In genomic region chr16:75971334-75971733, GRCh38 we compare ENCODE assay signal across 32 cellular contexts.
DNase-seq lines count a peak whose midpoint lies in the region; ATAC-seq, FAIRE-seq and TF ChIP-seq lines count a peak whose summit lies in the region.
"Had no signal": no experiment of that assay in that cellular context is flagged by ENCODE, and none has a peak within 500 bp of the region (broad histone marks: within the 10 kb centered on the region; RNA-seq: fewer than 3 reads in every experiment).

No MANE protein-coding gene starts in this region.

- no peak overlapping the region for H2BK5ac ChIP-seq in IMR-90 (ENCODE audit: low read depth, low read length, poor library complexity, severe bottlenecking)

- no peaks in the 10 kb centered on the region for H3K79me2 ChIP-seq in HepG2 (ENCODE audit: insufficient read depth, low read length)
- H3K79me2 ChIP-seq in K562 (ENCODE audit: control insufficient read depth, insufficient read depth, low read length) = no peaks in the 10 kb centered on the region

- under 1% methylated on average over 2 of the region's 2 CpGs for WGBS in HepG2 (ENCODE audit: low lambda C conversion rate)
- WGBS in right lobe of liver (ENCODE audit: insufficient coverage, low coverage, low lambda C conversion rate, missing lambda C conversion rate) = 39% methylated on average over 2 of the region's 2 CpGs
- no CpG with 5 or more reads among the region's 2 CpGs for WGBS in IMR-90 (ENCODE audit: extremely low coverage in 2 of 2, insufficient read length in 1 of 2), 2 experiments
- 0% methylated on average over 2 of the region's 2 CpGs for WGBS in K562 (ENCODE audit: insufficient coverage, low coverage, missing lambda C conversion rate)
- 69 to 70% methylated on average over 2 of the region's 2 CpGs for WGBS in aorta, 2 donors

- TF ChIP-seq CTCF in HepG2 (CRISPR knock-in tag; IDR thresholded peaks at IDR 0.05) = no peak
- no peak for TF ChIP-seq CTCF in right lobe of liver (IDR thresholded peaks at IDR 0.05)
- no peak for TF ChIP-seq CTCF in IMR-90 (conservative IDR thresholded peaks at IDR 0.05; ENCODE audit: low read depth, low read length)
- no peak for TF ChIP-seq CTCF in K562 (IDR thresholded peaks at IDR 0.05 in 2 of 3, conservative IDR thresholded peaks at IDR 0.05 in 1 of 3; ENCODE audit: insufficient read depth in 2 of 3, low read depth in 1 of 3, low read length in 3 of 3)

- CTCF ChIA-PET in HepG2 (lab: Yijun Ruan, JAX; ENCODE audit: low intra/inter-chr PET ratio, low total read pairs) = no interaction called here
- CTCF ChIA-PET in IMR-90 (lab: Yijun Ruan, JAX) = no interaction called here
- CTCF ChIA-PET in K562 (lab: Yijun Ruan, JAX; ENCODE audit: low intra/inter-chr PET ratio) = no interaction called here

- no peaks in the 10 kb centered on the region for H3K4me1 ChIP-seq in HepG2 (ENCODE audit: insufficient read depth, low read length)
- H3K4me1 ChIP-seq in right lobe of liver = no peaks in the 10 kb centered on the region
- no peaks in the 10 kb centered on the region for H3K4me1 ChIP-seq in IMR-90 (ENCODE audit: control insufficient read depth, insufficient read depth, low read length)
- no peaks in the 10 kb centered on the region for H3K4me1 ChIP-seq in K562 (replicated peaks in 1 of 2; ENCODE audit: control insufficient read depth in 2 of 2, insufficient read depth in 2 of 2, low read length in 2 of 2)
- no peaks in the 10 kb centered on the region for H3K4me1 ChIP-seq in aorta (ENCODE audit: control insufficient read depth in 1 of 2, insufficient read depth in 2 of 2, low read length in 2 of 2)
- H3K4me1 ChIP-seq: A549; BE2C; BLaER1; BLaER1 treated with 17β-estradiol and CSF1 and Interleukin-3, amounts not matched to agents 10 nM and 100 nM; Caco-2 had no signal

- H3K9me1 ChIP-seq in IMR-90 (ENCODE audit: insufficient read depth, low read length) (no peaks in the 10 kb centered on the region), K562 (ENCODE audit: control insufficient read depth, insufficient read depth, low read length) (no peaks in the 10 kb centered on the region)

- H2BK20ac ChIP-seq in IMR-90 (ENCODE audit: low read depth, low read length) = no peak overlapping the region

- intact Hi-C loops in HepG2 (cut with micrococcal nuclease; ENCODE audit: unreplicated experiment) (no loop called here), right lobe of liver (cut with DNase I) (no loop called here), IMR-90 (cut with micrococcal nuclease) (no loop called here), K562 (cut with micrococcal nuclease) (no loop called here), aorta (cut with DNase I) (no loop called here)

- H3K27me3 ChIP-seq in HepG2 (ENCODE audit: control insufficient read depth in 1 of 2, insufficient read depth in 2 of 2, low read length in 2 of 2) (no peaks in the 10 kb centered on the region), right lobe of liver (no peaks in the 10 kb centered on the region), IMR-90 (ENCODE audit: control insufficient read depth, insufficient read depth, low read length) (no peaks in the 10 kb centered on the region), K562 (ENCODE audit: control insufficient read depth in 2 of 2, insufficient read depth in 2 of 2, low read length in 2 of 2) (no peaks in the 10 kb centered on the region), aorta (ENCODE audit: control insufficient read depth in 1 of 2, insufficient read depth in 2 of 2, low read length in 1 of 2) (no peaks in the 10 kb centered on the region)
- H3K27me3 ChIP-seq: BE2C; BLaER1; BLaER1 treated with 17β-estradiol and CSF1 and Interleukin-3, amounts not matched to agents 10 nM and 100 nM had no signal

- no peak overlapping the region for H3K23ac ChIP-seq in IMR-90 (ENCODE audit: low read depth, low read length)

- no peak overlapping the region for H3K56ac ChIP-seq in IMR-90 (ENCODE audit: extremely low read depth, insufficient read depth, low read length)

- H3K4me2 ChIP-seq in HepG2 (ENCODE audit: low read depth, low read length) = no peak overlapping the region
- no peak overlapping the region for H3K4me2 ChIP-seq in IMR-90 (ENCODE audit: low read depth, low read length)
- H3K4me2 ChIP-seq in K562 (ENCODE audit: insufficient read depth, low read length) = no peak overlapping the region
- H3K4me2 ChIP-seq: A549; BLaER1; BLaER1 treated with 17β-estradiol and CSF1 and Interleukin-3, amounts not matched to agents 10 nM and 100 nM had no signal

- no peaks in the 10 kb centered on the region for H3K36me3 ChIP-seq in HepG2 (replicated peaks in 1 of 2; ENCODE audit: control insufficient read depth in 1 of 2, insufficient read depth in 2 of 2, low read length in 2 of 2)
- no peaks in the 10 kb centered on the region for H3K36me3 ChIP-seq in right lobe of liver
- no peaks in the 10 kb centered on the region for H3K36me3 ChIP-seq in IMR-90 (ENCODE audit: control insufficient read depth, insufficient read depth, low read length)
- H3K36me3 ChIP-seq in K562 (ENCODE audit: control insufficient read depth, insufficient read depth, low read length) = no peaks in the 10 kb centered on the region
- no peaks in the 10 kb centered on the region for H3K36me3 ChIP-seq in aorta (ENCODE audit: control insufficient read depth in 1 of 2, insufficient read depth in 2 of 2, low read length in 1 of 2)
- H3K36me3 ChIP-seq: BE2C; BLaER1; BLaER1 treated with 17β-estradiol and CSF1 and Interleukin-3, amounts not matched to agents 10 nM and 100 nM had no signal

- no peak overlapping the region for H4K8ac ChIP-seq in IMR-90 (ENCODE audit: low read depth in 2 of 2, low read length in 2 of 2)

- no peaks in the 10 kb centered on the region for H3K9me3 ChIP-seq in HepG2 (ENCODE audit: low read length)
- H3K9me3 ChIP-seq in right lobe of liver = no peaks in the 10 kb centered on the region
- H3K9me3 ChIP-seq in IMR-90 (ENCODE audit: control insufficient read depth, insufficient read depth, low read length) = no peaks in the 10 kb centered on the region
- H3K9me3 ChIP-seq in K562 (replicated peaks; ENCODE audit: control insufficient read depth, insufficient read depth, low read depth, low read length) = no peaks in the 10 kb centered on the region
- H3K9me3 ChIP-seq in aorta (ENCODE audit: control insufficient read depth, low read length) = no peaks in the 10 kb centered on the region
- H3K9me3 ChIP-seq: A549; BE2C; BLaER1; BLaER1 treated with 17β-estradiol and CSF1 and Interleukin-3, amounts not matched to agents 10 nM and 100 nM; Caco-2 had no signal

- TF ChIP-seq POLR2A in HepG2 (IDR thresholded peaks at IDR 0.05; ENCODE audit: insufficient read depth in 1 of 2, low read depth in 2 of 2, low read length in 2 of 2) (no peak), right lobe of liver (IDR thresholded peaks at IDR 0.05) (no peak), IMR-90 (IDR thresholded peaks at IDR 0.05; ENCODE audit: low read depth, low read length) (no peak), K562 (conservative IDR thresholded peaks at IDR 0.05) (no peak)

- no peak overlapping the region for H4K91ac ChIP-seq in IMR-90 (ENCODE audit: insufficient read depth, low read depth, low read length)

- H3K9ac ChIP-seq in HepG2 (ENCODE audit: insufficient read depth, low read depth, low read length) (no peak overlapping the region), IMR-90 (ENCODE audit: low read depth, low read length) (no peak overlapping the region), K562 (ENCODE audit: insufficient read depth in 1 of 2, low read depth in 2 of 2, low read length in 2 of 2) (no peak overlapping the region)
- H3K9ac ChIP-seq: BLaER1; BLaER1 treated with 17β-estradiol and CSF1 and Interleukin-3, amounts not matched to agents 10 nM and 100 nM had no signal

- no peak overlapping the region for H2BK120ac ChIP-seq in IMR-90 (ENCODE audit: low read depth, low read length)

- no peaks in the 10 kb centered on the region for H3K79me1 ChIP-seq in IMR-90 (ENCODE audit: low read depth in 1 of 2, low read length in 2 of 2)

- no peak overlapping the region for H3K4ac ChIP-seq in IMR-90 (ENCODE audit: low read depth, low read length)

- H3K14ac ChIP-seq in IMR-90 (replicated peaks; ENCODE audit: low read depth, low read length) = no peak overlapping the region

- no peak overlapping the region for H3K4me3 ChIP-seq in HepG2 (replicated peaks in 1 of 3; ENCODE audit: insufficient read depth in 1 of 3, low read depth in 2 of 3, low read length in 3 of 3)
- no peak overlapping the region for H3K4me3 ChIP-seq in right lobe of liver
- H3K4me3 ChIP-seq in IMR-90 (ENCODE audit: insufficient read depth, low read depth, low read length) = no peak overlapping the region
- no peak overlapping the region for H3K4me3 ChIP-seq in K562
- H3K4me3 ChIP-seq in aorta (ENCODE audit: low read length in 2 of 2) = no peak overlapping the region
- H3K4me3 ChIP-seq: A549; BLaER1; BLaER1 treated with 17β-estradiol and CSF1 and Interleukin-3, amounts not matched to agents 10 nM and 100 nM had no signal

- H2AK9ac ChIP-seq in IMR-90 (replicated peaks; ENCODE audit: low read depth, low read length, poor library complexity) = no peak overlapping the region

- H3K27ac ChIP-seq in HepG2 (ENCODE audit: extremely low read length, insufficient read depth, low read length) = no peak overlapping the region
- H3K27ac ChIP-seq in right lobe of liver = no peak overlapping the region
- H3K27ac ChIP-seq in IMR-90 (ENCODE audit: insufficient read depth, low read length) = no peak overlapping the region
- H3K27ac ChIP-seq in K562 (ENCODE audit: extremely low read depth, low read depth, low read length) = no peak overlapping the region
- no peak overlapping the region for H3K27ac ChIP-seq in aorta (ENCODE audit: low read depth in 1 of 2, low read length in 2 of 2)
- H3K27ac ChIP-seq: 22Rv1; A549; BLaER1; BLaER1 treated with 17β-estradiol and CSF1 and Interleukin-3, amounts not matched to agents 10 nM and 100 nM; C4-2B had no signal

- in situ Hi-C loops in HepG2 (cut with HindIII; ENCODE audit: extremely low pct_ligation_motif_present, low pct_unique_long_range_greater_than_20kb) (no loop called here), IMR-90 (cut with MboI; ENCODE audit: low sequenced_read_pairs) (no loop called here), K562 (cut with MboI) (no loop called here)

- DNase-seq in HepG2 (ENCODE audit: low spot score) (no peak), right lobe of liver (no peak), IMR-90 (no peak), K562 (ENCODE audit: extremely low read depth in 1 of 4, low spot score in 3 of 4) (no peak), aorta (no peak)
- DNase-seq in activated CD4-positive, alpha-beta T cell treated with anti-CD3 and anti-CD28 coated beads, Interleukin-2, amount 50 U/mL, for 1 hour = no peak
- DNase-seq: 8988T; ACHN; AML-193; BE2C; C1 segment of cervical spinal cord; Caco-2; Calu3; CD4-positive, alpha-beta memory T cell; CD4-positive, alpha-beta T cell; CD4-positive, CD25-positive, alpha-beta regulatory T cell; CD8-positive, alpha-beta memory T cell; CD8-positive, alpha-beta T cell; COR-L47; DMS 273 treated with DMSO at 0.1 percent for 48 hours; DMS153; DMS53; DMS79; DMS79 treated with DMSO at 0.1 percent for 48 hours; DND-41; EL had no signal

- TF ChIP-seq EP300 in HepG2 (IDR thresholded peaks at IDR 0.05; ENCODE audit: low read depth in 2 of 2, low read length in 2 of 2) (no peak), HepG2 (CRISPR knock-in tag; IDR thresholded peaks at IDR 0.05; ENCODE audit: borderline replicate concordance) (no peak), K562 (IDR thresholded peaks at IDR 0.05; ENCODE audit: low read length) (no peak)

- H2AFZ ChIP-seq in HepG2 (ENCODE audit: low read length) = no peak overlapping the region
- no peak overlapping the region for H2AFZ ChIP-seq in IMR-90 (replicated peaks; ENCODE audit: low read length, poor library complexity)
- no peak overlapping the region for H2AFZ ChIP-seq in K562 (ENCODE audit: low read depth, low read length)

- H4K5ac ChIP-seq in IMR-90 (ENCODE audit: low read depth, low read length) = no peak overlapping the region

- no peak overlapping the region for H3K18ac ChIP-seq in IMR-90 (ENCODE audit: low read depth, low read length)

- no TSS peak for BruUV-seq in HepG2 (replicated peaks; lab: Mats Ljungman, UMichigan)
- BruUV-seq in IMR-90 (replicated peaks; lab: Mats Ljungman, UMichigan) = no TSS peak
- no TSS peak for BruUV-seq in K562 (replicated peaks; lab: Mats Ljungman, UMichigan)

- POLR2A ChIA-PET in HepG2 (lab: Yijun Ruan, JAX) (no interaction called here), IMR-90 (lab: Charles Lee; ENCODE audit: unreplicated experiment) (no interaction called here), K562 (lab: Yijun Ruan, JAX) (interaction anchor here (2.0 kb wide), 1 partner anchor 17 kb away, joined by 4 read pairs; no protein-coding TSS in a partner anchor)

- no peak overlapping the region for H2AK5ac ChIP-seq in IMR-90 (ENCODE audit: low read depth, low read length)

- TF ChIP-seq RAD21 in HepG2 (CRISPR knock-in tag; IDR thresholded peaks at IDR 0.05) = no peak
- TF ChIP-seq RAD21 in IMR-90 (IDR thresholded peaks at IDR 0.05; ENCODE audit: low read length) = no peak
- no peak for TF ChIP-seq RAD21 in K562 (CRISPR knock-in tag; conservative IDR thresholded peaks at IDR 0.05 in 1 of 2, IDR thresholded peaks at IDR 0.05 in 1 of 2)

- peak; percentile 8 for FAIRE-seq in HepG2 (lab: Jason Lieb, UNC)
- no peak for FAIRE-seq in K562 (lab: Jason Lieb, UNC)
- FAIRE-seq: A549, D721Med had no signal

- no peaks in the 10 kb centered on the region for H4K20me1 ChIP-seq in HepG2 (ENCODE audit: insufficient read depth, low read length)
- H4K20me1 ChIP-seq in IMR-90 (ENCODE audit: insufficient read depth, low read length) = no peaks in the 10 kb centered on the region
- H4K20me1 ChIP-seq in K562 (replicated peaks; ENCODE audit: control insufficient read depth, insufficient read depth, low read length) = no peaks in the 10 kb centered on the region
- H4K20me1 ChIP-seq: BLaER1; BLaER1 treated with 17β-estradiol and CSF1 and Interleukin-3, amounts not matched to agents 10 nM and 100 nM had no signal

- no peak overlapping the region for H2BK15ac ChIP-seq in IMR-90 (ENCODE audit: low read depth, low read length)

- dilution Hi-C loops in IMR-90 (cut with HindIII; ENCODE audit: low sequenced_read_pairs, unreplicated experiment) = no loop called here

- no peak for ATAC-seq in HepG2
- ATAC-seq in right lobe of liver = no peak
- ATAC-seq in IMR-90 (ENCODE audit: low read depth) = no peak
- no peak for ATAC-seq in K562
- no peak for ATAC-seq in aorta (ENCODE audit: low FRiP score)
- ATAC-seq: A549; CD8-positive, alpha-beta T cell had no signal

Comparison
In these comparisons a context has a peak if more than half of its experiments do, and no peak if none do; other contexts are left out.
1. Of the 241 proteins assayed by ChIP-seq in both HepG2 and K562: peak only in HepG2: none; only in K562: none; in both: CEBPB; in neither: 239; mixed calls (peak in some experiments, not most) for 1.